ENCODE assay signal across 1 cellular context in genomic region chr5:111792659-111793058, GRCh38.
A peak's percentile ranks its signal among the peaks of the same experiment; 100 is the strongest.
TF ChIP-seq lines count a peak whose summit lies in the region.

No MANE protein-coding gene starts in this region.

TF ChIP-seq in HepG2, 621 proteins besides CTCF, POLR2A, EP300 and RAD21:
- TF ChIP-seq ZHX1 (CRISPR knock-in tag; IDR thresholded peaks at IDR 0.05; ENCODE audit: low read depth): no peak
- TF ChIP-seq MAFF (IDR thresholded peaks at IDR 0.05; ENCODE audit: low read depth, low read length): peak; percentile 42; the same call in 1 of the 2 replicates
- peak; percentile 19 to 51; a peak in 2 of 4 replicates for TF ChIP-seq MAFK (conservative IDR thresholded peaks at IDR 0.05 in 1 of 2, IDR thresholded peaks at IDR 0.05 in 1 of 2; ENCODE audit: low read length in 2 of 2)
- no peak for TF ChIP-seq ZNF713 (CRISPR knock-in tag; IDR thresholded peaks at IDR 0.05)
- no peak for TF ChIP-seq ZNF558 (CRISPR knock-in tag; IDR thresholded peaks at IDR 0.05; ENCODE audit: borderline replicate concordance)
- TF ChIP-seq PHB2 (IDR thresholded peaks at IDR 0.05; ENCODE audit: partially characterized antibody): no peak
- TF ChIP-seq, protein P1, sequence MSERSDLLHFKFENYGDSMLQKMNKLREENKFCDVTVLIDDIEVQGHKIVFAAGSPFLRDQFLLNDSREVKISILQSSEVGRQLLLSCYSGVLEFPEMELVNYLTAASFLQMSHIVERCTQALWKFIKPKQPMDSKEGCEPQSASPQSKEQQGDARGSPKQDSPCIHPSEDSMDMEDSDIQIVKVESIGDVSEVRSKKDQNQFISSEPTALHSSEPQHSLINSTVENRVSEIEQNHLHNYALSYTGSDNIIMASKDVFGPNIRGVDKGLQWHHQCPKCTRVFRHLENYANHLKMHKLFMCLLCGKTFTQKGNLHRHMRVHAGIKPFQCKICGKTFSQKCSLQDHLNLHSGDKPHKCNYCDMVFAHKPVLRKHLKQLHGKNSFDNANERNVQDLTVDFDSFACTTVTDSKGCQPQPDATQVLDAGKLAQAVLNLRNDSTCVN (CRISPR knock-in tag; IDR thresholded peaks at IDR 0.05; ENCODE audit: borderline replicate concordance): no peak
- no peak for TF ChIP-seq ZNF800 (CRISPR knock-in tag; IDR thresholded peaks at IDR 0.05)
- TF ChIP-seq, protein P2, sequence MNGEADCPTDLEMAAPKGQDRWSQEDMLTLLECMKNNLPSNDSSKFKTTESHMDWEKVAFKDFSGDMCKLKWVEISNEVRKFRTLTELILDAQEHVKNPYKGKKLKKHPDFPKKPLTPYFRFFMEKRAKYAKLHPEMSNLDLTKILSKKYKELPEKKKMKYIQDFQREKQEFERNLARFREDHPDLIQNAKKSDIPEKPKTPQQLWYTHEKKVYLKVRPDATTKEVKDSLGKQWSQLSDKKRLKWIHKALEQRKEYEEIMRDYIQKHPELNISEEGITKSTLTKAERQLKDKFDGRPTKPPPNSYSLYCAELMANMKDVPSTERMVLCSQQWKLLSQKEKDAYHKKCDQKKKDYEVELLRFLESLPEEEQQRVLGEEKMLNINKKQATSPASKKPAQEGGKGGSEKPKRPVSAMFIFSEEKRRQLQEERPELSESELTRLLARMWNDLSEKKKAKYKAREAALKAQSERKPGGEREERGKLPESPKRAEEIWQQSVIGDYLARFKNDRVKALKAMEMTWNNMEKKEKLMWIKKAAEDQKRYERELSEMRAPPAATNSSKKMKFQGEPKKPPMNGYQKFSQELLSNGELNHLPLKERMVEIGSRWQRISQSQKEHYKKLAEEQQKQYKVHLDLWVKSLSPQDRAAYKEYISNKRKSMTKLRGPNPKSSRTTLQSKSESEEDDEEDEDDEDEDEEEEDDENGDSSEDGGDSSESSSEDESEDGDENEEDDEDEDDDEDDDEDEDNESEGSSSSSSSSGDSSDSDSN (CRISPR knock-in tag; IDR thresholded peaks at IDR 0.05): no peak
